ENCODE assay signal across 17 cellular contexts in genomic region chr2:25265802-25266201, GRCh38.
DNase-seq lines count a peak whose midpoint lies in the region; ATAC-seq and TF ChIP-seq lines count a peak whose summit lies in the region.
"Had no signal": no experiment of that assay in that cellular context is flagged by ENCODE, and none has a peak within 500 bp of the region (broad histone marks: within the 10 kb centered on the region; RNA-seq: fewer than 3 reads in every experiment).

No MANE protein-coding gene starts in this region.

- no peaks in the 10 kb centered on the region for H3K36me3 ChIP-seq in brain microvascular endothelial cell (replicated peaks)

- in situ Hi-C loops in brain microvascular endothelial cell (cut with HindIII; ENCODE audit: low pct_ligation_motif_present, low sequenced_read_pairs): no loop called here

- H3K4me3 Mint-ChIP-seq in activated CD4-positive, alpha-beta T cell treated with anti-CD3 and anti-CD28 coated beads for 36 hours: no peak overlapping the region
- H3K4me3 Mint-ChIP-seq in immature natural killer cell: peak overlapping the region in 2 of 5 donors; percentile 18 to 48
- H3K4me3 Mint-ChIP-seq: activated T-helper 17 cell treated with anti-CD3 and anti-CD28 coated beads, Interleukin-2, amount 50 U/mL, for 72 hours; HFFc6 had no signal

- H3K27me3 Mint-ChIP-seq in activated CD4-positive, alpha-beta T cell treated with anti-CD3 and anti-CD28 coated beads for 36 hours: no peaks in the 10 kb centered on the region
- H3K27me3 Mint-ChIP-seq in immature natural killer cell (ENCODE audit: low read depth in 3 of 3): no peaks in the 10 kb centered on the region
- H3K27me3 Mint-ChIP-seq: activated T-helper 17 cell treated with anti-CD3 and anti-CD28 coated beads, Interleukin-2, amount 50 U/mL, for 72 hours had no signal

- no peaks in the 10 kb centered on the region for H3K9me3 Mint-ChIP-seq in activated CD4-positive, alpha-beta T cell treated with anti-CD3 and anti-CD28 coated beads for 36 hours (ENCODE audit: low read depth)
- H3K9me3 Mint-ChIP-seq in immature natural killer cell: no peaks in the 10 kb centered on the region
- H3K9me3 Mint-ChIP-seq: activated T-helper 17 cell treated with anti-CD3 and anti-CD28 coated beads, Interleukin-2, amount 50 U/mL, for 72 hours; HFFc6 had no signal

- no peak overlapping the region for H3K27ac ChIP-seq in brain microvascular endothelial cell
- H3K27ac ChIP-seq: body of pancreas, testis had no signal

- no peaks in the 10 kb centered on the region for H3K27me3 ChIP-seq in brain microvascular endothelial cell (replicated peaks)
- H3K27me3 ChIP-seq: body of pancreas, testis had no signal

- no peak overlapping the region for H3K27ac Mint-ChIP-seq in activated CD4-positive, alpha-beta T cell treated with anti-CD3 and anti-CD28 coated beads for 36 hours
- peak overlapping the region; percentile 41 to 91 (median 65) for H3K27ac Mint-ChIP-seq in immature natural killer cell
- H3K27ac Mint-ChIP-seq: HFFc6 had no signal

- ATAC-seq in activated CD4-positive, alpha-beta T cell treated with anti-CD3 and anti-CD28 coated beads for 36 hours: no peak
- ATAC-seq in HG03571 (IDR thresholded peaks at IDR 0.05; ENCODE audit: unreplicated experiment): no peak
- ATAC-seq: activated T-helper 17 cell treated with anti-CD3 and anti-CD28 coated beads, Interleukin-2, amount 50 U/mL, for 72 hours; body of pancreas had no signal

- H3K4me3 ChIP-seq in brain microvascular endothelial cell (ENCODE audit: low read depth, low read length): no peak overlapping the region
- H3K4me3 ChIP-seq: body of pancreas, testis had no signal

- CTCF ChIA-PET in activated CD4-positive, alpha-beta T cell treated with anti-CD3 and anti-CD28 coated beads for 36 hours (lab: Charles Lee): no interaction called here

- intact Hi-C loops in activated CD4-positive, alpha-beta T cell treated with anti-CD3 and anti-CD28 coated beads for 36 hours (cut with DNase I, micrococcal nuclease): no loop called here

- H3K36me3 Mint-ChIP-seq in activated CD4-positive, alpha-beta T cell treated with anti-CD3 and anti-CD28 coated beads for 36 hours (ENCODE audit: low read depth): peaks cover 53% of the 10 kb centered on the region
- H3K36me3 Mint-ChIP-seq in immature natural killer cell: peaks cover 4 to 23% (median 15%) of the 10 kb centered on the region in 3 donors

- POLR2A ChIA-PET in activated CD4-positive, alpha-beta T cell treated with anti-CD3 and anti-CD28 coated beads for 36 hours (lab: Charles Lee): no interaction called here

- no peak for TF ChIP-seq CTCF in brain microvascular endothelial cell (IDR thresholded peaks at IDR 0.05; ENCODE audit: low read depth, low read length, missing control alignments)

- peaks cover 25% of the 10 kb centered on the region for H3K4me1 Mint-ChIP-seq in activated CD4-positive, alpha-beta T cell treated with anti-CD3 and anti-CD28 coated beads for 36 hours
- peaks cover 17 to 25% of the 10 kb centered on the region in 2 donors for H3K4me1 Mint-ChIP-seq in immature natural killer cell

- DNase-seq in activated CD4-positive, alpha-beta T cell treated with anti-CD3 and anti-CD28 coated beads, Interleukin-2, amount 50 U/mL, for 4 hours: peak; percentile 22 to 26
- DNase-seq in activated CD4-positive, alpha-beta T cell treated with anti-CD3 and anti-CD28 coated beads for 36 hours: no peak
- DNase-seq in COLO668 (lab: John Stamatoyannopoulos, UW; ENCODE audit: unreplicated experiment) (peak; percentile 14), RPMI8226 (peak; percentile 50), immature natural killer cell (peak in 2 of 3 donors; percentile 18 to 39), A172 (ENCODE audit: low spot score) (no peak), brain microvascular endothelial cell (no peak)
- DNase-seq: activated CD4-positive, alpha-beta T cell treated with anti-CD3 and anti-CD28 coated beads for 1 hour; body of pancreas; Caco-2; HFFc6; NCI-H187 treated with DMSO at 0.1 percent for 48 hours; NCI-H774; stimulated activated CD4-positive, alpha-beta T cell treated with anti-CD3 and anti-CD28 coated beads, Interleukin-15, amount 100 ng/mL, for 24 hours; testis had no signal

Comparison
In these comparisons a context has a peak if more than half of its experiments do, and no peak if none do; other contexts are left out.
1. DNase-seq: peak in activated CD4-positive, alpha-beta T cell treated with anti-CD3 and anti-CD28 coated beads, Interleukin-2, amount 50 U/mL, for 4 hours (2 of 2), COLO668 (single experiment), RPMI8226 (single experiment) and immature natural killer cell (2 of 3); none in activated CD4-positive, alpha-beta T cell treated with anti-CD3 and anti-CD28 coated beads for 36 hours (single experiment), A172 (single experiment) and brain microvascular endothelial cell (single experiment).